8 cellular contexts compared by ENCODE assay signal in the genomic region with DNA sequence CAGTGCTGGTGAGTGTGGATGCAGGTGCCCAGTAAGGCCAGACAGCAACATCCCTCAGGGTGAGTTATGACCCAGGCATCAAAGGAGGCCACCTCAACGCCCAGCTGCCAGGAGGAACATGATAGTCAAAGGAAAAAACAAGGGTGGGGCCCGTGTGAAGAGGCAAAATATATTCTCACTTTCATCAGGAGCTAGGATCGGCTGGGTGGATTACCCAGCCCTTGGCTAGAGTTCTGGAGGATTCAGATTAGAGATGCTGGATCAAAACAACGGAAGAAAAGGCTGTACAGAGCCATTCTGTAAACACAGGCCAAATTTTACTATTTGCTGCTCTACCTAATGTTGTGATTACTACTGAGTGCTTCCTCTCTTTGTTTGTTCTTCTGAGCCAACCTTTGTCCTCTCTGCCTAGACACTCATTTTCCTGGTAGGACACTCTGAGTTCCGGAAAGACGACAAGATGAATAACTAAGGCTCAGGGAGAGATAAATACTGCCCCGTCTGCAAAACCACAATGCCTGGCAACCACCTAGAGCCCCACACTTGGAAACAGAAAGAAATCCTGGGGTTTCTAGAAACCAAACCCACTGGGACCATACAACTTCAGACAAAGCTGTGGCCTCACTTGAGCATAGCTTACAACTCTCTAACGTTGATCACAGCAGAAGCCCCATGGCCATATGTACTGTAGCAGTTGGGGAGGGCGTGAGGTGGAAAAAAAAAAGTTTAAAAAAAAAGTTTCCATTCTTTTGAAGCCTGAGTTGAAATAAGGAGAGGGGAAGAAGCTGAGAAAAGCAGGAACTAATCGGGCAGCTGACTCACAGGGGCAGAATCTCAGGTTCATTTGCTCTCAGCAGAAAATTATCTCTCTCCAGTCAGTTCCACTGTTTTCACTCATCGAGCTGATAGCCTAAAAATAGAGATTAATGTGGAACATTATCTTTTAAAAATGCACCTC. TPM values are rescaled to one million over a fixed set of nuclear protein-coding genes. Genes with fewer than 3 reads are reported as not detected.
DNase-seq lines count a peak whose midpoint lies in the region; ATAC-seq, FAIRE-seq and TF ChIP-seq lines count a peak whose summit lies in the region.

No MANE protein-coding gene starts in this region.

- no peaks in the 10 kb centered on the region for H3K9me3 Mint-ChIP-seq in activated naive CD4-positive, alpha-beta T cell treated with anti-CD3 and anti-CD28 coated beads, Interleukin-2, amount 50 U/mL, for 72 hours

- in situ Hi-C loops in HepG2 (cut with HindIII; ENCODE audit: extremely low pct_ligation_motif_present, low pct_unique_long_range_greater_than_20kb) = no loop called here

- intact Hi-C loops in HepG2 (cut with micrococcal nuclease; ENCODE audit: unreplicated experiment) = no loop called here

- no TSS peak for BruUV-seq in HepG2 (replicated peaks; lab: Mats Ljungman, UMichigan)

- ATAC-seq in GM18907 (IDR thresholded peaks at IDR 0.05; ENCODE audit: unreplicated experiment) = peak; percentile 27
- ATAC-seq in activated naive CD4-positive, alpha-beta T cell treated with anti-CD3 and anti-CD28 coated beads, Interleukin-2, amount 50 U/mL, for 72 hours = peak; percentile 72 to 78
- peak; percentile 95 for ATAC-seq in HepG2

- no peaks in the 10 kb centered on the region for H3K27me3 ChIP-seq in HepG2 (ENCODE audit: control insufficient read depth in 1 of 2, insufficient read depth in 2 of 2, low read length in 2 of 2)

- H3K4me3 ChIP-seq in NB4 (ENCODE audit: low read depth, low read length) (no peak overlapping the region), HepG2 (replicated peaks in 1 of 3; ENCODE audit: insufficient read depth in 1 of 3, low read depth in 2 of 3, low read length in 3 of 3) (peak overlapping the region in 2 of 3 experiments; percentile 9 to 24; a peak in 3 of 6 replicates)

- no peaks in the 10 kb centered on the region for H3K36me3 ChIP-seq in HepG2 (replicated peaks in 1 of 2; ENCODE audit: control insufficient read depth in 1 of 2, insufficient read depth in 2 of 2, low read length in 2 of 2)

- WGBS in HepG2 (ENCODE audit: low lambda C conversion rate) = 0% methylated on average over 11 of the region's 11 CpGs

- H3K9me3 ChIP-seq in HepG2 (ENCODE audit: low read length) = no peaks in the 10 kb centered on the region

- peak overlapping the region; percentile 58 to 87 for H3K27ac Mint-ChIP-seq in activated naive CD4-positive, alpha-beta T cell treated with anti-CD3 and anti-CD28 coated beads, Interleukin-2, amount 50 U/mL, for 72 hours

- peak overlapping the region; percentile 39 for H3K27ac ChIP-seq in HepG2 (ENCODE audit: extremely low read length, insufficient read depth, low read length)

- TF ChIP-seq POLR2A in NB4 (IDR thresholded peaks at IDR 0.05; ENCODE audit: extremely low read depth, insufficient read length) (no peak), HepG2 (IDR thresholded peaks at IDR 0.05; ENCODE audit: insufficient read depth in 1 of 2, low read depth in 2 of 2, low read length in 2 of 2) (no peak)

- peaks cover 21% of the 10 kb centered on the region for H3K4me1 ChIP-seq in HepG2 (ENCODE audit: insufficient read depth, low read length)

- H4K20me1 ChIP-seq in HepG2 (ENCODE audit: insufficient read depth, low read length) = no peaks in the 10 kb centered on the region

- no peaks in the 10 kb centered on the region for H3K36me3 Mint-ChIP-seq in activated naive CD4-positive, alpha-beta T cell treated with anti-CD3 and anti-CD28 coated beads, Interleukin-2, amount 50 U/mL, for 72 hours

- no peaks in the 10 kb centered on the region for H3K79me2 ChIP-seq in HepG2 (ENCODE audit: insufficient read depth, low read length)

- TF ChIP-seq EP300 in HepG2 (IDR thresholded peaks at IDR 0.05; ENCODE audit: low read depth in 2 of 2, low read length in 2 of 2) (peak in 1 of 2 experiments; percentile 30; a peak in 1 of 4 replicates), HepG2 (CRISPR knock-in tag; IDR thresholded peaks at IDR 0.05; ENCODE audit: borderline replicate concordance) (no peak)

- POLR2A ChIA-PET in HepG2 (lab: Yijun Ruan, JAX) = interaction anchor here (1.2 kb wide), 1 partner anchor 18 kb away, joined by 9 read pairs; a partner anchor contains a TSS

- 0 out of 2 replicates have a peak overlapping the region, but pooled peaks have one; percentile 3 for H3K9ac ChIP-seq in HepG2 (ENCODE audit: insufficient read depth, low read depth, low read length)

- CTCF ChIA-PET in HepG2 (lab: Yijun Ruan, JAX; ENCODE audit: low intra/inter-chr PET ratio, low total read pairs) = no interaction called here

- no peak for TF ChIP-seq RAD21 in HepG2 (CRISPR knock-in tag; IDR thresholded peaks at IDR 0.05)

- peak; percentile 57 for FAIRE-seq in HepG2 (lab: Jason Lieb, UNC)

- TF ChIP-seq CTCF in NB4 (IDR thresholded peaks at IDR 0.05; ENCODE audit: low read depth, low read length) (no peak), HepG2 (CRISPR knock-in tag; IDR thresholded peaks at IDR 0.05) (no peak)

- no peak overlapping the region for H2AFZ ChIP-seq in HepG2 (ENCODE audit: low read length)

- peak; percentile 32 for DNase-seq in AG08395 (ENCODE audit: low spot score)
- DNase-seq in NB4 (ENCODE audit: low read depth) = peak; percentile 62
- DNase-seq in activated naive CD4-positive, alpha-beta T cell treated with anti-CD3 and anti-CD28 coated beads, Interleukin-2, amount 50 U/mL, for 72 hours (ENCODE audit: low spot score in 2 of 2) = peak in 1 of 2 donors; percentile 23
- peak; percentile 64 for DNase-seq in HepG2 (ENCODE audit: low spot score)
- DNase-seq in nucleus accumbens (lab: John Stamatoyannopoulos, UW) = no peak
- no peak for DNase-seq in effector CD8-positive, alpha-beta T cell (lab: John Stamatoyannopoulos, UW)
- DNase-seq in GM19240 (ENCODE audit: insufficient read length, low spot score) = no peak

- peak overlapping the region; percentile 55 for H3K4me2 ChIP-seq in HepG2 (ENCODE audit: low read depth, low read length)

TF ChIP-seq in HepG2, 621 proteins besides CTCF, POLR2A, EP300 and RAD21 (continues in another document):
- TF ChIP-seq JARID2 (CRISPR knock-in tag; IDR thresholded peaks at IDR 0.05; ENCODE audit: insufficient replicate concordance) (no peak), ELF3 (CRISPR knock-in tag; IDR thresholded peaks at IDR 0.05) (peak; percentile 92), ZNF124 (CRISPR knock-in tag; IDR thresholded peaks at IDR 0.05) (no peak), SNAPC2 (CRISPR knock-in tag; IDR thresholded peaks at IDR 0.05) (no peak), ZNF367 (CRISPR knock-in tag; IDR thresholded peaks at IDR 0.05; ENCODE audit: borderline replicate concordance) (no peak), NFKBIZ (CRISPR knock-in tag; IDR thresholded peaks at IDR 0.05) (no peak), SIN3B (IDR thresholded peaks at IDR 0.05; ENCODE audit: low read length) (no peak), ADNP (CRISPR knock-in tag; IDR thresholded peaks at IDR 0.05) (no peak), SALL2 (CRISPR knock-in tag; IDR thresholded peaks at IDR 0.05) (no peak), HNF4A (CRISPR knock-in tag; IDR thresholded peaks at IDR 0.05) (peak; percentile 64), ZFP37 (CRISPR knock-in tag; IDR thresholded peaks at IDR 0.05; ENCODE audit: borderline replicate concordance) (no peak)
- TF ChIP-seq, protein P1, sequence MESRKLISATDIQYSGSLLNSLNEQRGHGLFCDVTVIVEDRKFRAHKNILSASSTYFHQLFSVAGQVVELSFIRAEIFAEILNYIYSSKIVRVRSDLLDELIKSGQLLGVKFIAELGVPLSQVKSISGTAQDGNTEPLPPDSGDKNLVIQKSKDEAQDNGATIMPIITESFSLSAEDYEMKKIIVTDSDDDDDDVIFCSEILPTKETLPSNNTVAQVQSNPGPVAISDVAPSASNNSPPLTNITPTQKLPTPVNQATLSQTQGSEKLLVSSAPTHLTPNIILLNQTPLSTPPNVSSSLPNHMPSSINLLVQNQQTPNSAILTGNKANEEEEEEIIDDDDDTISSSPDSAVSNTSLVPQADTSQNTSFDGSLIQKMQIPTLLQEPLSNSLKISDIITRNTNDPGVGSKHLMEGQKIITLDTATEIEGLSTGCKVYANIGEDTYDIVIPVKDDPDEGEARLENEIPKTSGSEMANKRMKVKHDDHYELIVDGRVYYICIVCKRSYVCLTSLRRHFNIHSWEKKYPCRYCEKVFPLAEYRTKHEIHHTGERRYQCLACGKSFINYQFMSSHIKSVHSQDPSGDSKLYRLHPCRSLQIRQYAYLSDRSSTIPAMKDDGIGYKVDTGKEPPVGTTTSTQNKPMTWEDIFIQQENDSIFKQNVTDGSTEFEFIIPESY (CRISPR knock-in tag; IDR thresholded peaks at IDR 0.05) = no peak
- TF ChIP-seq, protein P2, sequence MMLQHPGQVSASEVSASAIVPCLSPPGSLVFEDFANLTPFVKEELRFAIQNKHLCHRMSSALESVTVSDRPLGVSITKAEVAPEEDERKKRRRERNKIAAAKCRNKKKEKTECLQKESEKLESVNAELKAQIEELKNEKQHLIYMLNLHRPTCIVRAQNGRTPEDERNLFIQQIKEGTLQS (CRISPR knock-in tag; IDR thresholded peaks at IDR 0.05) = no peak

RNA-seq across cellular contexts. Expression of a gene that starts 17.8 kb away (rescaled TPM):
- 100 to 1,000 TPM in 1 of 2 donors, 10 to 100 TPM in 1; 52.6 to 105 TPM for total RNA-seq in activated naive CD4-positive, alpha-beta T cell treated with anti-CD3 and anti-CD28 coated beads, Interleukin-2, amount 50 U/mL, for 72 hours
- total RNA-seq in HepG2 (2016; rRNA removed; fragmentation: Illumina TruSeq; extraction: Trizol) = 1.5 and 2.1 TPM in 2 replicates
- total RNA-seq in HepG2 (2016; cell fraction: cytosol; rRNA removed; fragmentation: Illumina TruSeq; extraction: Trizol; ENCODE audit: low read depth) = 0.71 TPM in 2 replicates
- 2.1 and 3.2 TPM in 2 replicates for total RNA-seq in HepG2 (2016; cell fraction: insoluble cytoplasmic fraction; rRNA removed; fragmentation: Illumina TruSeq; extraction: Trizol)
- total RNA-seq in HepG2 (2016; cell fraction: membrane; rRNA removed; fragmentation: Illumina TruSeq; extraction: Trizol) = 1.5 and 1.6 TPM in 2 replicates
- total RNA-seq in HepG2 (2016; cell fraction: nucleus; rRNA removed; fragmentation: Illumina TruSeq; extraction: Trizol) = 1.8 TPM in 2 replicates
- polyA plus RNA-seq in HepG2 (2011; rRNA removed) = 1.7 TPM in 2 replicates
- 0.93 and 1.2 TPM in 2 replicates for polyA plus RNA-seq in HepG2 (2011; cell fraction: cytosol; rRNA removed)
- polyA plus RNA-seq in HepG2 (2011; cell fraction: nucleus; rRNA removed) = 0.85 and 1.5 TPM in 2 replicates
- 1.0 and 2.5 TPM in 2 replicates for polyA plus RNA-seq in HepG2 (2012)
- 0.43 and 0.49 TPM in 2 replicates for polyA plus RNA-seq in HepG2 (2016; cell fraction: cytosol; fragmentation: Illumina TruSeq; extraction: Trizol; ENCODE audit: low read depth)
- 2.5 and 3.5 TPM in 2 replicates for polyA plus RNA-seq in HepG2 (2016; cell fraction: insoluble cytoplasmic fraction; fragmentation: Illumina TruSeq; extraction: Trizol; ENCODE audit: low read depth)
- polyA plus RNA-seq in HepG2 (2016; cell fraction: membrane; fragmentation: Illumina TruSeq; extraction: Trizol; ENCODE audit: low read depth) = 0.77 and 0.86 TPM in 2 replicates
- 3.7 and 3.8 TPM in 2 replicates for polyA plus RNA-seq in HepG2 (2016; cell fraction: nucleus; fragmentation: Illumina TruSeq; extraction: Trizol; ENCODE audit: insufficient read depth, low read depth)
- 1.1 and 11.3 TPM in 2 replicates for polyA minus RNA-seq in HepG2 (2011; rRNA and poly(A)+ RNA removed; ENCODE audit: low replicate concordance)
- 0.79 and 1.7 TPM in 2 replicates for polyA minus RNA-seq in HepG2 (2011; cell fraction: cytosol; rRNA and poly(A)+ RNA removed)
- polyA minus RNA-seq in HepG2 (2011; cell fraction: nucleus; rRNA and poly(A)+ RNA removed) = 1.4 and 1.5 TPM in 2 replicates

Comparison
In these comparisons a context has a peak if more than half of its experiments do, and no peak if none do; other contexts are left out.
1. DNase-seq: peak in AG08395 (single experiment), NB4 (single experiment) and HepG2 (single experiment); none in nucleus accumbens (0 of 56), effector CD8-positive, alpha-beta T cell (single experiment) and GM19240 (single experiment).
2. ATAC-seq: peak in every context shown above with its lines; median percentile 95 in HepG2; 75 in activated naive CD4-positive, alpha-beta T cell treated with anti-CD3 and anti-CD28 coated beads, Interleukin-2, amount 50 U/mL, for 72 hours; 27 in GM18907.
3. RNA of a gene that starts 17.8 kb away (total RNA-seq): 52.6 to 105 TPM in activated naive CD4-positive, alpha-beta T cell treated with anti-CD3 and anti-CD28 coated beads, Interleukin-2, amount 50 U/mL, for 72 hours; 0.71 to 3.2 TPM in HepG2; every median in the first group is over 10 times any median in the second.